In genomic region chr17:30920683-30921543, GRCh38 we compare ENCODE assay signal across 9 cellular contexts. TPM values are rescaled to one million over a fixed set of nuclear protein-coding genes. Genes with fewer than 3 reads are reported as not detected.
DNase-seq lines count a peak whose midpoint lies in the region; ATAC-seq and TF ChIP-seq lines count a peak whose summit lies in the region.
"Had no signal": no experiment of that assay in that cellular context is flagged by ENCODE, and none has a peak within 500 bp of the region (broad histone marks: within the 10 kb centered on the region; RNA-seq: fewer than 3 reads in every experiment).

No MANE protein-coding gene starts in this region.

- BruUV-seq in MCF 10A (replicated peaks; lab: Mats Ljungman, UMichigan), result no TSS peak

- H3K9me3 Mint-ChIP-seq in MCF 10A (ENCODE audit: unreplicated experiment), result no peaks in the 10 kb centered on the region

- H3K4me3 ChIP-seq in AG04450 (ENCODE audit: low read depth, low read length) (no peak overlapping the region), HUES48 (ENCODE audit: low read depth, low read length) (peak overlapping the region; percentile 62), mucosa of descending colon (no peak overlapping the region)

- intact Hi-C loops in MCF 10A (cut with micrococcal nuclease), result no loop called here
- intact Hi-C loops in mucosa of descending colon (cut with DNase I, micrococcal nuclease), result no loop called here

- H3K9ac ChIP-seq in HUES48 (ENCODE audit: low read depth, low read length), result no peak overlapping the region

- H3K27me3 ChIP-seq in AG04450 (ENCODE audit: control insufficient read depth, insufficient read depth, low read length), result peaks cover 17% of the 10 kb centered on the region
- H3K27me3 ChIP-seq in HUES48 (ENCODE audit: control insufficient read depth, insufficient read depth, low read length), result peaks cover 46% of the 10 kb centered on the region

- ATAC-seq in mucosa of descending colon, result peak; percentile 5

- no peaks in the 10 kb centered on the region for H3K36me3 Mint-ChIP-seq in MCF 10A (ENCODE audit: insufficient read depth, unreplicated experiment)

- peaks cover 46% of the 10 kb centered on the region for H3K27me3 Mint-ChIP-seq in MCF 10A (ENCODE audit: insufficient read depth, unreplicated experiment)

- no peaks in the 10 kb centered on the region for H3K36me3 ChIP-seq in HUES48 (ENCODE audit: control insufficient read depth, insufficient read depth, low read length)
- H3K36me3 ChIP-seq in mucosa of descending colon (ENCODE audit: low read depth), result no peaks in the 10 kb centered on the region

- H3K4me1 Mint-ChIP-seq in MCF 10A (ENCODE audit: insufficient read depth, unreplicated experiment), result no peaks in the 10 kb centered on the region

- CTCF ChIA-PET in AG04450 (lab: Charles Lee), result no interaction called here
- CTCF ChIA-PET in MCF 10A (lab: Yijun Ruan, JAX), result no interaction called here

- no peak for DNase-seq in AG04450 (ENCODE audit: low read depth, low spot score)
- no peak for DNase-seq in MCF 10A (ENCODE audit: unreplicated experiment)
- DNase-seq in mucosa of descending colon, result no peak
- DNase-seq in NAMALWA (ENCODE audit: low spot score), result no peak
- no peak for DNase-seq in MV-4-11 (lab: John Stamatoyannopoulos, UW)
- no peak for DNase-seq in midbrain (lab: John Stamatoyannopoulos, UW)
- DNase-seq in NCI-H345 (lab: John Stamatoyannopoulos, UW), result no peak
- DNase-seq: activated effector memory CD4-positive, alpha-beta T cell treated with anti-CD3 and anti-CD28 coated beads, Interleukin-2, amount 50 U/mL, for 16 hours had no signal

- no peaks in the 10 kb centered on the region for H3K9me3 ChIP-seq in AG04450 (ENCODE audit: control insufficient read depth, insufficient read depth, low read length)
- no peaks in the 10 kb centered on the region for H3K9me3 ChIP-seq in HUES48 (ENCODE audit: control insufficient read depth, insufficient read depth, low read length)
- H3K9me3 ChIP-seq in mucosa of descending colon, result no peaks in the 10 kb centered on the region

- POLR2A ChIA-PET in AG04450 (lab: Yijun Ruan, JAX) (no interaction called here), MCF 10A (lab: Yijun Ruan, JAX) (interaction anchor here (0.6 to 0.7 kb wide), 2 partner anchors 17 to 23 kb away, joined by 3 to 4 read pairs; no protein-coding TSS in a partner anchor)

- peak overlapping the region; percentile 52 for H3K4me3 Mint-ChIP-seq in MCF 10A (ENCODE audit: unreplicated experiment)

- no peak overlapping the region for H3K27ac Mint-ChIP-seq in MCF 10A (ENCODE audit: low read depth, unreplicated experiment)

- H3K27ac ChIP-seq in AG04450 (ENCODE audit: low read depth, low read length) (peak overlapping the region; percentile 62), HUES48 (ENCODE audit: low read depth, low read length) (no peak overlapping the region)

- TF ChIP-seq CTCF in AG04450 (IDR thresholded peaks at IDR 0.05; ENCODE audit: low read depth, low read length) (no peak), MCF 10A (IDR thresholded peaks at IDR 0.05; ENCODE audit: unreplicated experiment) (no peak), mucosa of descending colon (IDR thresholded peaks at IDR 0.05) (no peak)

- H3K4me1 ChIP-seq in HUES48 (ENCODE audit: control insufficient read depth, insufficient read depth, low read length), result peaks cover 6% of the 10 kb centered on the region
- peaks cover 14% of the 10 kb centered on the region for H3K4me1 ChIP-seq in mucosa of descending colon (ENCODE audit: low read depth)

RNA-seq across cellular contexts. Expression of gene ADAP2, which starts 0.8 kb away (rescaled TPM):
- polyA plus RNA-seq in AG04450 (2011; rRNA removed), result 1.4 and 1.7 TPM in 2 replicates
- polyA minus RNA-seq in AG04450 (2011; rRNA and poly(A)+ RNA removed), result 1.7 and 2.3 TPM in 2 replicates
- total RNA-seq in MCF 10A (2022), result 1.3 and 2.2 TPM in 2 replicates
- 10 to 100 TPM in 2 of 3 donors, 1 to 10 TPM in 1; 7.3 to 15.9 (median 12.1) TPM for total RNA-seq in mucosa of descending colon

RNA-seq across cellular contexts. Expression of gene TEFM, which starts 14.9 kb away (rescaled TPM):
- polyA plus RNA-seq in AG04450 (2011; rRNA removed), result 10.6 and 16.6 TPM in 2 replicates
- polyA minus RNA-seq in AG04450 (2011; rRNA and poly(A)+ RNA removed), result 5.3 and 8.2 TPM in 2 replicates
- total RNA-seq in MCF 10A (2022), result 10.7 and 13.8 TPM in 2 replicates
- 10 to 100 TPM; 16.1 to 18.3 (median 16.3) TPM for total RNA-seq in mucosa of descending colon

RNA-seq across cellular contexts. Expression of gene RNF135, which starts 49.9 kb away (rescaled TPM):
- polyA plus RNA-seq in AG04450 (2011; rRNA removed), result 14.6 and 15.9 TPM in 2 replicates
- polyA minus RNA-seq in AG04450 (2011; rRNA and poly(A)+ RNA removed), result 7.5 and 7.9 TPM in 2 replicates
- total RNA-seq in MCF 10A (2022) (20.1 and 31.0 TPM in 2 replicates), mucosa of descending colon (10 to 100 TPM; 22.9 to 27.9 (median 24.1) TPM)
